ENCODE assay signal across 8 cellular contexts in the genomic region with DNA sequence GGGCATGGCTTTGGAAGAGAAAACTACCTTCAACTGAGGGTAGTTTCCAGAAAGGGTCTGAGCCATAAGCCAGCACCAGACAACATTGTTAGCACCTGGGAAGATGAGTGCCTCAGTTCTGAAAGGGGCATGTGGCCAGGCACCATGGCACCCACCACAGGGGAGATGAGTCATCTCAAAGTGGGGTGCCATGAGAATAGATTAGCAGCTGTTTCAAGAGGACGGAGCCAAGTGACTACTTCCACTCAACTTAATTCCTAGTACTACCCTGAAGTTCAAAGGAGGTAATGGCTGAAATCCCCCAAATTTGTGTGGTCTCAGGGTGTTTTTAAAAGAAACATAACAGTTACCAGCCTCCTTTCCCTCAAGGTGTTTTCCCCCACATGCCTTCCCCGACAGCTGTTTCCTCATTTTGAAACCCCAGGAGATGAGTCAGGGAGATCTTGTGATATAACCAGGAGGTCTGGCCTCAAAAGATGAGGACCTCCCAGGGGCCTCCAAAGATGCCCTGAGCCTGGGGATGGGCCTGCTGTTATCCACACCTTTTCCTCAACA.
DNase-seq lines count a peak whose midpoint lies in the region; ATAC-seq lines count a peak whose summit lies in the region.
"Had no signal": no experiment of that assay in that cellular context is flagged by ENCODE, and none has a peak within 500 bp of the region (broad histone marks: within the 10 kb centered on the region; RNA-seq: fewer than 3 reads in every experiment).

No MANE protein-coding gene starts in this region.

- DNase-seq in kidney tubule cell (ENCODE audit: low spot score) (peak; percentile 32), HAP-1 (ENCODE audit: low spot score in 2 of 2) (no peak), T1000 (lab: John Stamatoyannopoulos, UW) (no peak), iPS-NIHi7 (ENCODE audit: extremely low spot score) (no peak)
- DNase-seq: lower lobe of right lung had no signal

- no peaks in the 10 kb centered on the region for H3K27me3 ChIP-seq in HAP-1 (ENCODE audit: low read depth)

- H3K9me3 ChIP-seq in HAP-1, result no peaks in the 10 kb centered on the region
- H3K9me3 ChIP-seq: lower lobe of right lung had no signal

- H3K4me3 ChIP-seq in HAP-1, result no peak overlapping the region
- H3K4me3 ChIP-seq: lower lobe of right lung had no signal

- ATAC-seq in GM18909 (IDR thresholded peaks at IDR 0.05; ENCODE audit: poor library complexity, unreplicated experiment) (peak; percentile 88), GM21717 (IDR thresholded peaks at IDR 0.05; ENCODE audit: unreplicated experiment) (peak; percentile 81), HG03575 (IDR thresholded peaks at IDR 0.05; ENCODE audit: extremely low read depth, insufficient number of reproducible peaks, low FRiP score, unreplicated experiment) (peak; percentile 86)
- ATAC-seq: lower lobe of right lung had no signal

- in situ Hi-C loops in HAP-1 (cut with MboI; ENCODE audit: low sequenced_read_pairs), result no loop called here

- H3K4me1 ChIP-seq in HAP-1, result no peaks in the 10 kb centered on the region
- H3K4me1 ChIP-seq: lower lobe of right lung had no signal

- H3K36me3 ChIP-seq in HAP-1 (replicated peaks), result no peaks in the 10 kb centered on the region
- H3K36me3 ChIP-seq: lower lobe of right lung had no signal
